Comparison of ENCODE assay signal across 2 cellular contexts in the genomic region with DNA sequence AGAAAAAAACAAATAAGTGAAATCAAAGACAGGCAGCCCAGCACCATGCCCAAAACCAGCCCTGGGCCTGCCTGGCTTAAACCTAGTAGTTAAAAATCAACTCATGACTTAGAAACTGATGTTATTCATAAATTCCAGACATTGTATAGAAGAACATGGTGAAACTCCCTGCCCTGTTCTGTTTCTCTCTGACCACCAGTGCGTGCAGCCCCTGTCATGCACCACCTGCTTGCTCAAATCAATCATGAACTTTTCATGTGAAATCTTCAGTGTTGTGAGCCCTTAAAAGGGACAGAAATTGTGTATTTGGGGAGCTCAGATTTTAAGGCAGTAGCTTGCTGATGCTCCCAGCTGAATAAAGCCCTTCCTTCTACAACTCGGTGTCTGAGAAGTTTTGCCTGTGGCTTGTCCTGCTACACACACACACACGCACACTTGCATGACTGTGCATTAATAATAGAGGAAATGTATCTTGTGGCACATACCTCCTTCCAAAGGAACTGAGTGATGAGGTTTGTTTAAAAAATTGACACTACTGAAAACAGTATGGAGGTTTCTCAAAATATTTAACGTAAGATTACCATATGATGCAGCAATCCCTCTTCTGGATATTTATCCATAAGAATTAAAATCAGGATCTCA.
TF ChIP-seq lines count a peak whose summit lies in the region.

No MANE protein-coding gene starts in this region.

TF ChIP-seq in GM12878, 131 proteins besides CTCF, POLR2A, EP300 and RAD21:
- TF ChIP-seq IKZF1 (conservative IDR thresholded peaks at IDR 0.05), result 0 out of 2 replicates have a peak, but pooled peaks have one; percentile 23
- TF ChIP-seq, protein P1, sequence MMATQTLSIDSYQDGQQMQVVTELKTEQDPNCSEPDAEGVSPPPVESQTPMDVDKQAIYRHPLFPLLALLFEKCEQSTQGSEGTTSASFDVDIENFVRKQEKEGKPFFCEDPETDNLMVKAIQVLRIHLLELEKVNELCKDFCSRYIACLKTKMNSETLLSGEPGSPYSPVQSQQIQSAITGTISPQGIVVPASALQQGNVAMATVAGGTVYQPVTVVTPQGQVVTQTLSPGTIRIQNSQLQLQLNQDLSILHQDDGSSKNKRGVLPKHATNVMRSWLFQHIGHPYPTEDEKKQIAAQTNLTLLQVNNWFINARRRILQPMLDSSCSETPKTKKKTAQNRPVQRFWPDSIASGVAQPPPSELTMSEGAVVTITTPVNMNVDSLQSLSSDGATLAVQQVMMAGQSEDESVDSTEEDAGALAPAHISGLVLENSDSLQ (IDR thresholded peaks at IDR 0.05), result peak; percentile 8; the same call in 1 of the 2 replicates
- peak; percentile 39; the same call in 1 of the 2 replicates for TF ChIP-seq BACH1 (IDR thresholded peaks at IDR 0.05; ENCODE audit: borderline replicate concordance)
- no peak for TF ChIP-seq STAT3 (IDR thresholded peaks at IDR 0.05; ENCODE audit: low read depth, low read length)
- TF ChIP-seq RUNX3 (IDR thresholded peaks at IDR 0.05; ENCODE audit: low read length), result peak; percentile 26; the same call in 1 of the 2 replicates
- TF ChIP-seq BHLHE40 (IDR thresholded peaks at IDR 0.05; ENCODE audit: borderline replicate concordance in 1 of 2, low read depth in 2 of 2, low read length in 1 of 2), result peak in 1 of 2 experiments; percentile 18; a peak in 1 of 4 replicates
- TF ChIP-seq POU2F2 (IDR thresholded peaks at IDR 0.05; ENCODE audit: borderline replicate concordance, low read depth, low read length), result no peak
- TF ChIP-seq, protein P2, sequence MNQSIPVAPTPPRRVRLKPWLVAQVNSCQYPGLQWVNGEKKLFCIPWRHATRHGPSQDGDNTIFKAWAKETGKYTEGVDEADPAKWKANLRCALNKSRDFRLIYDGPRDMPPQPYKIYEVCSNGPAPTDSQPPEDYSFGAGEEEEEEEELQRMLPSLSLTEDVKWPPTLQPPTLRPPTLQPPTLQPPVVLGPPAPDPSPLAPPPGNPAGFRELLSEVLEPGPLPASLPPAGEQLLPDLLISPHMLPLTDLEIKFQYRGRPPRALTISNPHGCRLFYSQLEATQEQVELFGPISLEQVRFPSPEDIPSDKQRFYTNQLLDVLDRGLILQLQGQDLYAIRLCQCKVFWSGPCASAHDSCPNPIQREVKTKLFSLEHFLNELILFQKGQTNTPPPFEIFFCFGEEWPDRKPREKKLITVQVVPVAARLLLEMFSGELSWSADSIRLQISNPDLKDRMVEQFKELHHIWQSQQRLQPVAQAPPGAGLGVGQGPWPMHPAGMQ (IDR thresholded peaks at IDR 0.05; ENCODE audit: borderline replicate concordance), result no peak
- 0 out of 2 replicates have a peak, but pooled peaks have one; percentile 23 for TF ChIP-seq NBN (IDR thresholded peaks at IDR 0.05)
- TF ChIP-seq PAX5 (IDR thresholded peaks at IDR 0.05; ENCODE audit: borderline replicate concordance, low read depth, low read length), result 0 out of 2 replicates have a peak, but pooled peaks have one; percentile 28
- no peak for TF ChIP-seq ZNF207 (IDR thresholded peaks at IDR 0.05; ENCODE audit: borderline replicate concordance)
- TF ChIP-seq ZNF622 (IDR thresholded peaks at IDR 0.05), result no peak

TF ChIP-seq in HepG2, 621 proteins besides CTCF, POLR2A, EP300 and RAD21:
- TF ChIP-seq FLYWCH1 (CRISPR knock-in tag; IDR thresholded peaks at IDR 0.05) (no peak), NFE2L2 (IDR thresholded peaks at IDR 0.05; ENCODE audit: low read length) (peak; percentile 67), ZNF20 (CRISPR knock-in tag; IDR thresholded peaks at IDR 0.05) (no peak), IRF2 (CRISPR knock-in tag; IDR thresholded peaks at IDR 0.05) (no peak), ZFX (CRISPR knock-in tag; IDR thresholded peaks at IDR 0.05; ENCODE audit: low read depth) (peak; percentile 22; the same call in 1 of the 2 replicates), ZNF510 (CRISPR knock-in tag; IDR thresholded peaks at IDR 0.05; ENCODE audit: low read depth) (no peak), ZNF256 (CRISPR knock-in tag; conservative IDR thresholded peaks at IDR 0.05) (peak; percentile 90), NFIC (IDR thresholded peaks at IDR 0.05; ENCODE audit: low read length) (0 out of 2 replicates have a peak, but pooled peaks have one; percentile 41), ZMYM3 (CRISPR knock-in tag; IDR thresholded peaks at IDR 0.05) (no peak), LCORL (IDR thresholded peaks at IDR 0.05) (no peak), LCORL (CRISPR knock-in tag; IDR thresholded peaks at IDR 0.05) (no peak; the same call in 1 of the 2 replicates), ZNF558 (CRISPR knock-in tag; IDR thresholded peaks at IDR 0.05; ENCODE audit: borderline replicate concordance) (no peak), MBD4 (IDR thresholded peaks at IDR 0.05; ENCODE audit: borderline replicate concordance, low read length) (0 out of 2 replicates have a peak, but pooled peaks have one; percentile 44), REL (CRISPR knock-in tag; conservative IDR thresholded peaks at IDR 0.05) (no peak)
- TF ChIP-seq, protein P3, sequence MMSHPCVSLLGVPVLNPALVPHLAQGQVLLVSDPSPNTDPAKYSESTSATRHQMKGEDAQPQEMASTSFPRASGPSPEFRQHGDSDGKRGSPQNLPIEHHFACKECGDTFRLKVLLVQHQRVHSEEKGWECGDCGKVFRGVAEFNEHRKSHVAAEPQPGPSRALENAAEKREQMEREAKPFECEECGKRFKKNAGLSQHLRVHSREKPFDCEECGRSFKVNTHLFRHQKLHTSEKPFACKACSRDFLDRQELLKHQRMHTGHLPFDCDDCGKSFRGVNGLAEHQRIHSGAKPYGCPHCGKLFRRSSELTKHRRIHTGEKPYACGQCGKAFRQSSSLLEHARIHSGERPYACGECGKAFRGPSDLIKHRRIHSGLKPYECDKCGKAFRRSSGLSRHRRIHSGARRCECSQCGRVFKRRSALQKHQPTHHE (CRISPR knock-in tag; IDR thresholded peaks at IDR 0.05; ENCODE audit: borderline replicate concordance), result 0 out of 2 replicates have a peak, but pooled peaks have one; percentile 0
- TF ChIP-seq, protein P4, sequence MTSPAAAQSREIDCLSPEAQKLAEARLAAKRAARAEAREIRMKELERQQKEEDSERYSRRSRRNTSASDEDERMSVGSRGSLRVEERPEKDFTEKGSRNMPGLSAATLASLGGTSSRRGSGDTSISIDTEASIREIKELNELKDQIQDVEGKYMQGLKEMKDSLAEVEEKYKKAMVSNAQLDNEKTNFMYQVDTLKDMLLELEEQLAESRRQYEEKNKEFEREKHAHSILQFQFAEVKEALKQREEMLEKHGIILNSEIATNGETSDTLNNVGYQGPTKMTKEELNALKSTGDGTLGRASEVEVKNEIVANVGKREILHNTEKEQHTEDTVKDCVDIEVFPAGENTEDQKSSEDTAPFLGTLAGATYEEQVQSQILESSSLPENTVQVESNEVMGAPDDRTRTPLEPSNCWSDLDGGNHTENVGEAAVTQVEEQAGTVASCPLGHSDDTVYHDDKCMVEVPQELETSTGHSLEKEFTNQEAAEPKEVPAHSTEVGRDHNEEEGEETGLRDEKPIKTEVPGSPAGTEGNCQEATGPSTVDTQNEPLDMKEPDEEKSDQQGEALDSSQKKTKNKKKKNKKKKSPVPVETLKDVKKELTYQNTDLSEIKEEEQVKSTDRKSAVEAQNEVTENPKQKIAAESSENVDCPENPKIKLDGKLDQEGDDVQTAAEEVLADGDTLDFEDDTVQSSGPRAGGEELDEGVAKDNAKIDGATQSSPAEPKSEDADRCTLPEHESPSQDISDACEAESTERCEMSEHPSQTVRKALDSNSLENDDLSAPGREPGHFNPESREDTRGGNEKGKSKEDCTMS (CRISPR knock-in tag; conservative IDR thresholded peaks at IDR 0.05), result no peak
